ENCODE assay signal across 15 cellular contexts in the genomic region with DNA sequence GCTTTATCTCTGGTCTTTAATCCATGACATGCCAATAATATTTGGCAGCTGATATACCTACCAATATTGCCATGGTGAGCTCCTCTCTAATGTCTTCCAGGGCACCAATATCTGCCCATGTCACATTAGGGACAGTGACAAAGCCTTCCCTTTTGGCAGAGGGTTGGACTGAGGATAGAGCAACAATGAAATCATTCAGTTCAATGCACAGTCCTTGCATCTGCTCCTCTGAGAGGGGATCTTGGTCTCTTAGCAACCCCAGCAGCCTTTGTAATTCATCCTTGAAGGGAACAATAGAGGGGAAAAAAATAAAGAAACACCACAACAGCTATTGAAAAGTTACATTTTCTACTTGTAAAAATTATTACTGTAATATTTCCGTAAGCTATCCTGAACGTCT. TPM values are rescaled to one million over a fixed set of nuclear protein-coding genes. Genes with fewer than 3 reads are reported as not detected.
A peak's percentile ranks its signal among the peaks of the same experiment; 100 is the strongest.
DNase-seq lines count a peak whose midpoint lies in the region; ATAC-seq lines count a peak whose summit lies in the region.
"Had no signal": no experiment of that assay in that cellular context is flagged by ENCODE, and none has a peak within 500 bp of the region (broad histone marks: within the 10 kb centered on the region; RNA-seq: fewer than 3 reads in every experiment).

No MANE protein-coding gene starts in this region.

- peak; percentile 81 to 96 for DNase-seq in HAP-1 (ENCODE audit: low spot score in 2 of 2)
- DNase-seq in amygdala (lab: John Stamatoyannopoulos, UW), result peak in 32 of 56 donors; percentile 2 to 69 (median 24)
- peak; percentile 36 to 80 for DNase-seq in hippocampal formation (lab: John Stamatoyannopoulos, UW)
- peak; percentile 85 for DNase-seq in neuronal stem cell (ENCODE audit: low spot score)
- DNase-seq in NOMO-1 treated with dmso at 0.1 percent for 144 hours (lab: John Stamatoyannopoulos, UW; ENCODE audit: unreplicated experiment), result no peak
- DNase-seq in stimulated activated CD4-positive, alpha-beta T cell treated with anti-CD3 and anti-CD28 coated beads, Interleukin-15, amount 100 ng/mL, for 24 hours, result no peak
- DNase-seq: DMS 273 treated with DMSO at 0.1 percent for 48 hours; SHP77 treated with DMSO at 0.1 percent for 48 hours; spleen; stimulated activated naive B cell treated with anti-CD40 and anti-IgM and Interleukin-4, amounts not matched to agents 10 μg/mL and 1 μg/mL and 100 μg/mL, for 72 hours; T-helper 17 cell; upper lobe of left lung had no signal

- no peak overlapping the region for H2AK5ac ChIP-seq in neuronal stem cell (ENCODE audit: low read depth, low read length)

- H2BK5ac ChIP-seq in neuronal stem cell (ENCODE audit: low read length), result no peak overlapping the region

- H3K36me3 ChIP-seq in HAP-1 (replicated peaks) (peaks cover 50% of the 10 kb centered on the region), neuronal stem cell (replicated peaks in 1 of 2; ENCODE audit: control insufficient read depth in 2 of 2, insufficient read depth in 2 of 2, low read length in 2 of 2) (peaks cover 5 to 82% of the 10 kb centered on the region in 2 donors)

- peak overlapping the region; percentile 40 for H3K4me2 ChIP-seq in neuronal stem cell (ENCODE audit: insufficient read depth, low read length, poor library complexity, severe bottlenecking)

- no peak for ATAC-seq in HG03378 (IDR thresholded peaks at IDR 0.05; ENCODE audit: unreplicated experiment)
- no peak for ATAC-seq in GM18909 (IDR thresholded peaks at IDR 0.05; ENCODE audit: poor library complexity, unreplicated experiment)
- ATAC-seq: stimulated activated naive B cell treated with anti-CD40 and anti-IgM and Interleukin-4, amounts not matched to agents 10 μg/mL and 1 μg/mL and 100 μg/mL, for 72 hours; T-helper 17 cell had no signal

- no peak overlapping the region for H3K14ac ChIP-seq in neuronal stem cell (ENCODE audit: low read length)

- H3K4me3 ChIP-seq in HAP-1 (no peak overlapping the region), neuronal stem cell (ENCODE audit: low read length in 2 of 2) (no peak overlapping the region)
- H3K4me3 ChIP-seq: spleen, upper lobe of left lung had no signal

- no peak overlapping the region for H2BK12ac ChIP-seq in neuronal stem cell (ENCODE audit: low read length)

- H2BK120ac ChIP-seq in neuronal stem cell (ENCODE audit: low read depth, low read length), result no peak overlapping the region

- no CpG with 5 or more reads among the region's 2 CpGs for WGBS in neuronal stem cell (ENCODE audit: extremely low coverage in 2 of 2, insufficient read length in 2 of 2, insufficient replicate concordance in 1 of 2), 2 donors

- H4K8ac ChIP-seq in neuronal stem cell (ENCODE audit: low read depth, low read length), result no peak overlapping the region

- H3K9me3 ChIP-seq in HAP-1, result no peaks in the 10 kb centered on the region
- peaks cover 0 to 4% of the 10 kb centered on the region in 2 donors for H3K9me3 ChIP-seq in neuronal stem cell (replicated peaks in 1 of 2; ENCODE audit: control insufficient read depth in 2 of 2, insufficient read depth in 1 of 2, low read depth in 1 of 2, low read length in 2 of 2)
- H3K9me3 ChIP-seq: spleen, upper lobe of left lung had no signal

- H3K9ac ChIP-seq in neuronal stem cell (ENCODE audit: low read depth, low read length, poor library complexity), result no peak overlapping the region

- H3K27ac ChIP-seq in neuronal stem cell (replicated peaks; ENCODE audit: low read length), result peak overlapping the region; percentile 50
- H3K27ac ChIP-seq: epithelial cell of prostate, spleen, upper lobe of left lung had no signal

- no peak overlapping the region for H2AFZ ChIP-seq in neuronal stem cell (ENCODE audit: low read length)

- no peaks in the 10 kb centered on the region for H3K27me3 ChIP-seq in HAP-1 (ENCODE audit: low read depth)
- H3K27me3 ChIP-seq in neuronal stem cell (ENCODE audit: control insufficient read depth in 3 of 3, insufficient read depth in 3 of 3, low read depth in 1 of 3, low read length in 3 of 3), result no peaks in the 10 kb centered on the region
- H3K27me3 ChIP-seq: spleen, upper lobe of left lung had no signal

- H3K23ac ChIP-seq in neuronal stem cell (ENCODE audit: low read depth, low read length, poor library complexity), result no peak overlapping the region

- H2BK15ac ChIP-seq in neuronal stem cell (ENCODE audit: low read length), result no peak overlapping the region

- H3K79me1 ChIP-seq in neuronal stem cell (ENCODE audit: low read depth, low read length), result no peaks in the 10 kb centered on the region

- H3K4me1 ChIP-seq in HAP-1, result peaks cover 15% of the 10 kb centered on the region
- peaks cover 2 to 13% of the 10 kb centered on the region in 2 donors for H3K4me1 ChIP-seq in neuronal stem cell (ENCODE audit: control insufficient read depth in 2 of 2, insufficient read depth in 1 of 2, low read depth in 1 of 2, low read length in 2 of 2)
- H3K4me1 ChIP-seq: spleen, upper lobe of left lung had no signal

- H3K18ac ChIP-seq in neuronal stem cell (ENCODE audit: low read length), result no peak overlapping the region

- no peak overlapping the region for H4K91ac ChIP-seq in neuronal stem cell (ENCODE audit: low read depth, low read length, poor library complexity)

- H3K4ac ChIP-seq in neuronal stem cell (ENCODE audit: low read length), result no peak overlapping the region

- in situ Hi-C loops in HAP-1 (cut with MboI; ENCODE audit: low sequenced_read_pairs), result no loop called here

RNA-seq across cellular contexts. Expression of gene NVL, which starts 42.3 kb away (rescaled TPM):
- polyA plus RNA-seq in neuronal stem cell (2013, experiment 1 of 2), result 34.4 TPM
- 31.4 TPM for polyA plus RNA-seq in neuronal stem cell (2013, experiment 2 of 2)

Comparison
In these comparisons a context has a peak if more than half of its experiments do, and no peak if none do; other contexts are left out.
1. DNase-seq: peak in HAP-1 (2 of 2), amygdala (32 of 56), hippocampal formation (2 of 2) and neuronal stem cell (single experiment); none in NOMO-1 treated with dmso at 0.1 percent for 144 hours (single experiment) and stimulated activated CD4-positive, alpha-beta T cell treated with anti-CD3 and anti-CD28 coated beads, Interleukin-15, amount 100 ng/mL, for 24 hours (single experiment).